18 cellular contexts compared by ENCODE assay signal in the genomic region with DNA sequence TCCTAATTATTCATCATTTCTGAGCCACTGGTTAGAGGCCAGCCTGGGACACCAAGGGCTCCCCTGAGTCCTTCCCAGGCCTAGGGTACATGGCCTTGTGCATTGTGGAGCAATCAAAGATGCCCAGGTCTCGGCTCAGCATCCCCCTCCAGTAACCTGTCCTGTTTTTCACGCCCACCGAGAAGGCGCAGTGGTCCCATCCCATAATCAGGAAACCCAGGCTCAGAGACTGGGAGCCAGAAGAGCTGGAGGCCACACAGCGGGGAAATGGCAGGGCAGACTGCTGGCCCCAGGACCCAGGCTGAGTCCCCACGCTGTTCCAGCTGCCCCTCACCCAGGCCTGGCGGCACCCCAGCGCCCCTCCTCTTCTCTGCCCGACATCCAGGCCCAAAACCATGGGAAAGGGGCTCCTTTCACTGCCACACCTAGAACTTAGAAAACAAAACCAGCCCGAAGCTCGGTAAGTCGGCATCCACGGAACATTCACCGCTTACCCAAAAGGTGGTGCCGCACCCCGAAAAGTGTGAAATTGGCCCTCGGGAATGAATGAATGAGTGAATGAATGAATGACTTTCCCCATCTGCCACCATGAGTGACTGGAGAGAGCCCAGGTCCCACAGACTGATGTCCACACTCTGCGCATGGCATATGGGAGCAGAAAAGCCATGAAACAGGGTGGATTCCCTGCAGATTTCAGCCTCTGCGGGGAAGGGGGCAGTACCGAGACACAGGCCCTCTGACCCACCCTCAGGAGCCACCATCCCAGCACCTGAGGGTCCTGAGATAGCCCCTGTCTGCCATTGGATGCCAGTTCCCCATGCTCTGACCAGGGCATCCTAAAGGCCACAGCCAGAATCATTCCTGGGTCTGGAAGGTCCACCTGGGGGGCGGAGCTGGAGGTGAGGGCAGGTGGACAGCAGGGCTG.
DNase-seq lines count a peak whose midpoint lies in the region; ATAC-seq and TF ChIP-seq lines count a peak whose summit lies in the region.
"Had no signal": no experiment of that assay in that cellular context is flagged by ENCODE, and none has a peak within 500 bp of the region (broad histone marks: within the 10 kb centered on the region; RNA-seq: fewer than 3 reads in every experiment).

No MANE protein-coding gene starts in this region.

- H4K20me1 ChIP-seq in BLaER1 (no peaks in the 10 kb centered on the region), H9 (ENCODE audit: control insufficient read depth, insufficient read depth, insufficient read length) (no peaks in the 10 kb centered on the region)

- H2BK5ac ChIP-seq in H9 (ENCODE audit: insufficient read length, low read length): no peak overlapping the region

- H3K4me1 Mint-ChIP-seq in H9: peaks cover 48 to 55% of the 10 kb centered on the region in 2 experiments
- peaks cover 38% of the 10 kb centered on the region for H3K4me1 Mint-ChIP-seq in endodermal cell
- H3K4me1 Mint-ChIP-seq: CD4-positive, alpha-beta memory T cell; IgD-negative memory B cell had no signal

- no peak overlapping the region for H4K91ac ChIP-seq in H9 (ENCODE audit: insufficient read length, low read depth, low read length)

- no peaks in the 10 kb centered on the region; a peak in 1 of 5 replicates for H3K9me3 Mint-ChIP-seq in H9
- no peaks in the 10 kb centered on the region for H3K9me3 Mint-ChIP-seq in endodermal cell

- H3T11ph ChIP-seq in H9 (ENCODE audit: low read length): no peak overlapping the region

- H2BK120ac ChIP-seq in H9 (ENCODE audit: low read depth, low read length, poor library complexity, severe bottlenecking): no peak overlapping the region

- no peaks in the 10 kb centered on the region for H3K23me2 ChIP-seq in H9 (ENCODE audit: insufficient read length, low read depth, low read length, poor library complexity, severe bottlenecking)

- H4K5ac ChIP-seq in H9 (ENCODE audit: insufficient read length, low read depth, low read length): no peak overlapping the region

- no peak overlapping the region for H3K27ac ChIP-seq in BLaER1
- H3K27ac ChIP-seq in H9 (ENCODE audit: insufficient read length, low read depth, low read length): no peak overlapping the region
- no peak overlapping the region for H3K27ac ChIP-seq in endodermal cell (ENCODE audit: low read depth, low read length)

- no peak overlapping the region for H3K9ac ChIP-seq in BLaER1
- H3K9ac ChIP-seq in H9 (ENCODE audit: extremely low read depth, insufficient read length, low read length): no peak overlapping the region
- no peak overlapping the region for H3K9ac ChIP-seq in endodermal cell (ENCODE audit: extremely low read depth, low read length, poor library complexity, severe bottlenecking)

- no peak overlapping the region for H4K8ac ChIP-seq in H9 (replicated peaks; ENCODE audit: insufficient read length, low read depth, low read length)

- H3K36me3 Mint-ChIP-seq in H9 (ENCODE audit: insufficient read depth in 1 of 3, low read depth in 3 of 3): no peaks in the 10 kb centered on the region; a peak in 1 of 7 replicates
- no peaks in the 10 kb centered on the region for H3K36me3 Mint-ChIP-seq in endodermal cell (ENCODE audit: low read depth)
- H3K36me3 Mint-ChIP-seq: CD4-positive, alpha-beta memory T cell; IgD-negative memory B cell had no signal

- no peak overlapping the region for H2AFZ ChIP-seq in H9 (ENCODE audit: low read length)

- H3K79me2 ChIP-seq in H9 (ENCODE audit: insufficient read depth, low read length): no peaks in the 10 kb centered on the region

- H2BK12ac ChIP-seq in H9 (ENCODE audit: insufficient read length, low read depth, low read length): no peak overlapping the region

- intact Hi-C loops in posterior vena cava (cut with DNase I): loop anchor here in 1 of 2 donors (10.0 kb wide), 1 partner anchor 75 kb away; no protein-coding TSS in a partner anchor

- no peak for ATAC-seq in HG03432 (IDR thresholded peaks at IDR 0.05; ENCODE audit: unreplicated experiment)
- ATAC-seq: HCT116 had no signal

- H3K27me3 ChIP-seq in BLaER1 (no peaks in the 10 kb centered on the region), H9 (ENCODE audit: insufficient read depth, low read length) (no peaks in the 10 kb centered on the region), endodermal cell (ENCODE audit: control insufficient read depth, insufficient read depth, low read length, poor library complexity, severe bottlenecking) (no peaks in the 10 kb centered on the region)

- no peak overlapping the region for H3K4ac ChIP-seq in H9 (ENCODE audit: low read depth, low read length)

- H3K18ac ChIP-seq in H9 (ENCODE audit: insufficient read length, low read depth, low read length): no peak overlapping the region

- H2BK20ac ChIP-seq in H9 (ENCODE audit: low read depth, low read length, poor library complexity, severe bottlenecking): no peak overlapping the region

- no peak overlapping the region for H3K23ac ChIP-seq in H9 (ENCODE audit: insufficient read length, low read depth, low read length)

- H3K4me3 ChIP-seq in BLaER1: no peak overlapping the region
- H3K4me3 ChIP-seq in endodermal cell (ENCODE audit: low read length): no peak overlapping the region

- no CpG with 5 or more reads among the region's 21 CpGs for WGBS in H9 (ENCODE audit: extremely low coverage, insufficient read length, low lambda C conversion rate)
- 92 to 96% methylated on average over 14 to 21 of the region's 21 CpGs for WGBS in endodermal cell (ENCODE audit: insufficient coverage in 1 of 2, insufficient read length in 1 of 2), 2 experiments

- peaks cover 1% of the 10 kb centered on the region for H3K27me3 Mint-ChIP-seq in H9 (ENCODE audit: low read depth)
- H3K27me3 Mint-ChIP-seq in endodermal cell (ENCODE audit: insufficient read depth): no peaks in the 10 kb centered on the region

- H3K9me3 ChIP-seq in BLaER1 (no peaks in the 10 kb centered on the region), H9 (ENCODE audit: control insufficient read depth, low read depth, low read length) (no peaks in the 10 kb centered on the region), endodermal cell (ENCODE audit: control insufficient read depth, low read length) (no peaks in the 10 kb centered on the region)

- DNase-seq in H9 (peak; percentile 15), endodermal cell (peak; percentile 45), posterior vena cava (ENCODE audit: low spot score) (peak; percentile 61), NCI-H526 (lab: John Stamatoyannopoulos, UW) (no peak), NCI-H748 treated with DMSO at 0.1 percent for 48 hours (lab: John Stamatoyannopoulos, UW) (no peak)
- DNase-seq: ACHN; AML-193; Calu3; CD4-positive, alpha-beta memory T cell; DMS53; NCI-H1105; NCI-H1694; NCI-H510A treated with DMSO at 0.1 percent for 48 hours; SIG-M5 had no signal

- no peaks in the 10 kb centered on the region for H3K36me3 ChIP-seq in BLaER1
- H3K36me3 ChIP-seq in endodermal cell (ENCODE audit: control insufficient read depth, insufficient read depth, low read length): no peaks in the 10 kb centered on the region

- peak overlapping the region; percentile 74 for H3K4me2 ChIP-seq in BLaER1
- no peak overlapping the region for H3K4me2 ChIP-seq in H9 (ENCODE audit: insufficient read depth, insufficient read length, low read length)

- H2AK5ac ChIP-seq in H9 (ENCODE audit: insufficient read length, low read length): no peak overlapping the region

- H3K14ac ChIP-seq in H9 (ENCODE audit: insufficient read depth, low read length): no peak overlapping the region; the same call in 1 of the 2 replicates

- H3K27ac Mint-ChIP-seq in H9 (no peak overlapping the region), endodermal cell (no peak overlapping the region)
- H3K27ac Mint-ChIP-seq: CD4-positive, alpha-beta memory T cell; IgD-negative memory B cell had no signal

- H3K56ac ChIP-seq in H9 (ENCODE audit: insufficient read length, low read depth, low read length): no peak overlapping the region

- no peaks in the 10 kb centered on the region for H3K79me1 ChIP-seq in H9 (ENCODE audit: insufficient read depth, low read depth, low read length, poor library complexity, severe bottlenecking)

- H3K4me3 Mint-ChIP-seq in H9: no peak overlapping the region; a peak in 1 of 5 replicates
- H3K4me3 Mint-ChIP-seq in endodermal cell: no peak overlapping the region
- H3K4me3 Mint-ChIP-seq: CD4-positive, alpha-beta memory T cell; IgD-negative memory B cell had no signal

- H2BK15ac ChIP-seq in H9 (ENCODE audit: low read depth, low read length): no peak overlapping the region

- TF ChIP-seq CTCF in H9 (conservative IDR thresholded peaks at IDR 0.05): no peak
- TF ChIP-seq CTCF in endodermal cell (conservative IDR thresholded peaks at IDR 0.05): peak; percentile 15

- H3K4me1 ChIP-seq in BLaER1: peaks cover 99% of the 10 kb centered on the region
- H3K4me1 ChIP-seq in H9 (ENCODE audit: insufficient read depth, low read length): peaks cover 8% of the 10 kb centered on the region; the same call in 1 of the 2 replicates
- H3K4me1 ChIP-seq in endodermal cell (ENCODE audit: control insufficient read depth, insufficient read depth, low read length): peaks cover 9% of the 10 kb centered on the region

Comparison
In these comparisons a context has a peak if more than half of its experiments do, and no peak if none do; other contexts are left out.
1. DNase-seq: peak in H9 (single experiment), endodermal cell (single experiment) and posterior vena cava (single experiment); none in NCI-H526 (0 of 2) and NCI-H748 treated with DMSO at 0.1 percent for 48 hours (single experiment).